ENCODE assay signal across 12 cellular contexts in the genomic region with DNA sequence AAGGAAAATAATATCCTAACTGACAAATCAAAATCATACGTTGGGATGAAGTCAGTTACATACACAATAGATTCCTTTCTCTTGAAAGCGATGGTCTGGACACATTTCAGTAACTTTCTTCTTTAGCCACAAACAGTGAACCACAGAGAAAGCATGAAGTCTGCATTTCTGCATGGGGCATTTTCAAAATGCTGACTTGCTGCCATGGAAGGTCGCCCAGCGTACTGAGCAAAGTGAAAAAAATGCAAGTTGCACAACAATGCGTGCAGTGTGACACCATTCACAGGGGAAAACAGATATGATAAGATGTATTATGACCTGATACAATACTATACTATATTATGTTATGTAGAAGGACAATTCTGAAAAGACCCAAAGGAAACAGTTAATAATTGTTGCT.
A peak's percentile ranks its signal among the peaks of the same experiment; 100 is the strongest.
DNase-seq lines count a peak whose midpoint lies in the region; ATAC-seq and TF ChIP-seq lines count a peak whose summit lies in the region.
"Had no signal": no experiment of that assay in that cellular context is flagged by ENCODE, and none has a peak within 500 bp of the region (broad histone marks: within the 10 kb centered on the region; RNA-seq: fewer than 3 reads in every experiment).

No MANE protein-coding gene starts in this region.

- no peak overlapping the region for H3K4me3 ChIP-seq in mucosa of descending colon
- H3K4me3 ChIP-seq: A549 had no signal

- peaks cover 3% of the 10 kb centered on the region for H3K27me3 Mint-ChIP-seq in nephron progenitor cell (ENCODE audit: low read depth, poor library complexity)
- H3K27me3 Mint-ChIP-seq: type B pancreatic cell had no signal

- H3K27ac Mint-ChIP-seq in nephron progenitor cell = no peak overlapping the region
- H3K27ac Mint-ChIP-seq: activated T-helper 1 cell treated with anti-CD3 and anti-CD28 coated beads, Interleukin-12 subunit alpha, Interleukin-12 subunit beta, Interleukin-2, Interleukin-4 antibody, amounts not matched to agents 30 ng/mL and 10 ng/mL and 1 ng/mL, durations not matched to agents 14 hours and 24 hours and 36 hours; type B pancreatic cell had no signal

- peaks cover 11% of the 10 kb centered on the region for H3K4me1 Mint-ChIP-seq in nephron progenitor cell

- H3K36me3 ChIP-seq in mucosa of descending colon (ENCODE audit: low read depth) = no peaks in the 10 kb centered on the region

- TF ChIP-seq CTCF in mucosa of descending colon (IDR thresholded peaks at IDR 0.05) = no peak
- TF ChIP-seq CTCF in nephron progenitor cell (IDR thresholded peaks at IDR 0.05) = no peak

- intact Hi-C loops in mucosa of descending colon (cut with DNase I, micrococcal nuclease) = no loop called here

- H3K9me3 ChIP-seq in mucosa of descending colon = no peaks in the 10 kb centered on the region
- H3K9me3 ChIP-seq: A549 had no signal

- H3K4me1 ChIP-seq in mucosa of descending colon (ENCODE audit: low read depth) = no peaks in the 10 kb centered on the region
- H3K4me1 ChIP-seq: A549 had no signal

- ATAC-seq in mucosa of descending colon = peak; percentile 26
- no peak for ATAC-seq in GM18873 (IDR thresholded peaks at IDR 0.05; ENCODE audit: low FRiP score, unreplicated experiment)
- ATAC-seq in HG03378 (IDR thresholded peaks at IDR 0.05; ENCODE audit: unreplicated experiment) = no peak
- ATAC-seq: A549 had no signal

- H3K36me3 Mint-ChIP-seq in nephron progenitor cell (ENCODE audit: low read depth) = peaks cover 6% of the 10 kb centered on the region
- H3K36me3 Mint-ChIP-seq: type B pancreatic cell had no signal

- H3K4me3 Mint-ChIP-seq in nephron progenitor cell = no peak overlapping the region
- H3K4me3 Mint-ChIP-seq: activated T-helper 1 cell treated with anti-CD3 and anti-CD28 coated beads, Interleukin-12 subunit alpha, Interleukin-12 subunit beta, Interleukin-2, Interleukin-4 antibody, amounts not matched to agents 30 ng/mL and 10 ng/mL and 1 ng/mL, durations not matched to agents 14 hours and 24 hours and 36 hours; type B pancreatic cell had no signal

- H3K9me3 Mint-ChIP-seq in nephron progenitor cell = peaks cover 14% of the 10 kb centered on the region

- DNase-seq in A172 (ENCODE audit: low spot score) (peak; percentile 57), MV-4-11 (lab: John Stamatoyannopoulos, UW) (peak; percentile 8), fibroblast of gingiva (ENCODE audit: low read depth) (peak; percentile 97), mucosa of descending colon (peak in 1 of 3 donors; percentile 30), nephron progenitor cell (no peak), NCI-H1694 (lab: John Stamatoyannopoulos, UW) (no peak)
- DNase-seq: glutamatergic neuron had no signal

Comparison
In these comparisons a context has a peak if more than half of its experiments do, and no peak if none do; other contexts are left out.
1. DNase-seq: peak in A172 (single experiment), MV-4-11 (single experiment) and fibroblast of gingiva (single experiment); none in nephron progenitor cell (single experiment) and NCI-H1694 (single experiment).